In the genomic region with DNA sequence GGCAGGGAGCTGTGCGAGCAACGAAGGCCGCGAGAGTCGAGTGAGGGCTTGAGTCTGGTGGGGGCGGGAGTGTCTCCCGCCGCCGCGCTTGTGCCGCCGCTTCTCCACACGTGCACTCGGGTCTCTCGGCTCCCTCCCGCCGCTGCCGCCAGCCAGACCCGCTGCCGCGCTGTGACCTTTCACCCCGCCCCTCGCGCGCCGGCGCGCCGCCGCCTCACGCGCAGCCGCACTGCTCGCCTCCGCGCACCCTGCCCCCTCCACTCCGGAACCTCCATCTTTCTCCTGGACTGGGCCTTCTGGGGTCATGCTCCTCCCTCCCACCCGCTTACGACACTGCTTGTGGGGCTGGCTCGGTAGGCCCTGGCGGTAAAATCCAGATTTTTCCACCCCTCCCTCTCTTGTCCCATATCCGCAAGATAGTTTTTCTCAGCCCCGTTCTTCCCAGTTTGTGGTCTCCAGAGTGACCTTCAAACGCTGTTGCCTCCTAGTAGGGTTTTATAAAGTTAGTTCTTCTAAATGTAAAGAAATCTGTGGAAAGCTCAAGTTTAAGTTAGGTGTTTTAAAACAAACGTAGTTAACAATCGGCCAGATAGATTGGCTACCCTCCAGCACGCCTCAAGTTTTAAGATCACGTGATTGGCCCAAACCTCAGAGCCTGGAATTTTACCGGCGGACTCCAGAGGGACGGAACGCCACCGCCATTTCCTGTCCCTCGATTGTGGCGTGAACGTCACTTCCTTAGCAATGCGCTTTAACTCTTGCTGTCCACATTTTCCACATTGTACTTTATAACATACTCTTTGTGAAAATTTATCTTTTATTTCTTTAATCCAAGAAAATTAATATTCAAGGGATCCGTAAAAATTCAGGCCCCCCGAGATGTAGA, we compare ENCODE assay signal across 8 cellular contexts. TPM values are rescaled to one million over a fixed set of nuclear protein-coding genes. Genes with fewer than 3 reads are reported as not detected.
DNase-seq lines count a peak whose midpoint lies in the region; ATAC-seq and TF ChIP-seq lines count a peak whose summit lies in the region.

A gene (minus strand): TSS at position 181 of the 886 bp plus-strand sequence. CDS start 300 bp downstream, outside the sequence.

- peak within 1 kb of the TSS; percentile 100 for H3K27ac ChIP-seq in CD4-positive, alpha-beta T cell (ENCODE audit: low read depth, low read length)
- H3K27ac ChIP-seq in lung (ENCODE audit: low read depth in 1 of 2, low read length in 1 of 2): peak within 1 kb of the TSS; percentile 98 to 99

- no peaks in the 10 kb centered on the region for H3K9me3 ChIP-seq in CD4-positive, alpha-beta T cell (ENCODE audit: control insufficient read depth, low read length)
- H3K9me3 ChIP-seq in lung (ENCODE audit: control insufficient read depth in 2 of 2, insufficient read depth in 1 of 2, low read length in 1 of 2): no peaks in the 10 kb centered on the region

- no peak for TF ChIP-seq CTCF in CD4-positive, alpha-beta T cell (IDR thresholded peaks at IDR 0.05)
- no peak for TF ChIP-seq CTCF in lung (IDR thresholded peaks at IDR 0.05; ENCODE audit: control extremely low read depth, extremely low read depth)

- no peaks in the 10 kb centered on the region for H3K27me3 ChIP-seq in CD4-positive, alpha-beta T cell (ENCODE audit: control insufficient read depth, insufficient read depth, low read length)
- no peaks in the 10 kb centered on the region for H3K27me3 ChIP-seq in lung (ENCODE audit: control insufficient read depth, insufficient read depth)

- H3K4me3 Mint-ChIP-seq in CD4-positive, alpha-beta T cell: peak within 1 kb of the TSS; percentile 94

- intact Hi-C loops in CD4-positive, alpha-beta T cell (cut with DNase I, micrococcal nuclease): loop anchor here (1.0 to 10.0 kb wide), 9 partner anchors 36 to 1401 kb away; a partner anchor contains a TSS

- CTCF ChIA-PET in CD4-positive, alpha-beta T cell (lab: Charles Lee): interaction anchor here (0.7 to 3.5 kb wide), 12 partner anchors 11 to 467 kb away, joined by 3 to 82 read pairs (median 6); a partner anchor contains a TSS
- CTCF ChIA-PET in activated CD8-positive, alpha-beta memory T cell treated with anti-CD3 and anti-CD28 coated beads for 36 hours (lab: Charles Lee): interaction anchor here (0.6 to 1.8 kb wide), 4 partner anchors 10 to 1916 kb away, joined by 3 to 7 read pairs (median 4); a partner anchor contains a TSS

- no peaks in the 10 kb centered on the region for H3K9me3 Mint-ChIP-seq in CD4-positive, alpha-beta T cell

- POLR2A ChIA-PET in CD4-positive, alpha-beta T cell (lab: Charles Lee): interaction anchor here (0.6 to 4.2 kb wide), 22 partner anchors 8 to 1401 kb away, joined by 3 to 116 read pairs (median 4); a partner anchor contains a TSS
- POLR2A ChIA-PET in activated CD8-positive, alpha-beta memory T cell treated with anti-CD3 and anti-CD28 coated beads for 36 hours (lab: Charles Lee): interaction anchor here (1.6 kb wide), 1 partner anchor 51 kb away, joined by 12 read pairs; a partner anchor contains a TSS

- no peaks in the 10 kb centered on the region for H3K27me3 Mint-ChIP-seq in CD4-positive, alpha-beta T cell

- peak within 1 kb of the TSS; percentile 93 for H3K4me3 ChIP-seq in lung

- ATAC-seq in CD4-positive, alpha-beta T cell (ENCODE audit: poor library complexity): peak; percentile 69
- peak; percentile 47 for ATAC-seq in GM19467 (IDR thresholded peaks at IDR 0.05; ENCODE audit: unreplicated experiment)
- ATAC-seq in lung (ENCODE audit: insufficient read depth, low FRiP score): peak; percentile 92

- peaks cover under 1 to 3% of the 10 kb centered on the region in 2 donors for H3K4me1 ChIP-seq in lung (ENCODE audit: control insufficient read depth in 2 of 2, insufficient read depth in 2 of 2, low read length in 2 of 2)

- H3K4me1 Mint-ChIP-seq in CD4-positive, alpha-beta T cell (ENCODE audit: low read depth): peaks cover 77% of the 10 kb centered on the region

- H3K36me3 Mint-ChIP-seq in CD4-positive, alpha-beta T cell (ENCODE audit: low read depth): peaks cover 28% of the 10 kb centered on the region

- 0 to 1% methylated on average over 39 to 59 of the region's 59 CpGs for WGBS in lung, 2 donors

- peak; percentile 90 to 96 (median 92) for DNase-seq in CD4-positive, alpha-beta T cell
- DNase-seq in HT-29 (ENCODE audit: low spot score): peak; percentile 98
- peak; percentile 95 to 97 for DNase-seq in NOMO-1 (lab: John Stamatoyannopoulos, UW; ENCODE audit: unreplicated experiment in 2 of 2)
- peak; percentile 85 for DNase-seq in effector CD8-positive, alpha-beta T cell (lab: John Stamatoyannopoulos, UW)
- DNase-seq in lung (ENCODE audit: low spot score): peak; percentile 94
- DNase-seq in stimulated activated CD4-positive, alpha-beta T cell treated with anti-CD3 and anti-CD28 coated beads, TNF-alpha, amount 100 ng/mL, for 4 hours (ENCODE audit: low read depth in 3 of 3): peak; percentile 90 to 93 (median 92)

- peak within 1 kb of the TSS; percentile 100 for H3K27ac Mint-ChIP-seq in CD4-positive, alpha-beta T cell

- no peaks in the 10 kb centered on the region for H3K36me3 ChIP-seq in lung (ENCODE audit: control insufficient read depth in 2 of 2, insufficient read depth in 2 of 2, low read length in 2 of 2)

RNA-seq across cellular contexts. Expression of the gene that starts here (rescaled TPM):
- 10 to 100 TPM; 46.6 to 48.0 TPM for total RNA-seq in CD4-positive, alpha-beta T cell
- 743 and 760 TPM in 2 replicates for total RNA-seq in HT-29 (2014; rRNA removed; shearing (Covaris generic))
- total RNA-seq in activated CD8-positive, alpha-beta memory T cell treated with anti-CD3 and anti-CD28 coated beads for 36 hours: 100 to 1,000 TPM; 197 to 202 TPM
- 10 to 100 TPM; 58.2 to 82.7 TPM for total RNA-seq in lung
- 10 to 100 TPM; 27.8 to 64.6 TPM for polyA plus RNA-seq in lung

Comparison
In these comparisons a context has a peak if more than half of its experiments do, and no peak if none do; other contexts are left out.
1. Peak in every context shown above with its lines: DNase-seq, ATAC-seq, H3K4me3 ChIP-seq and H3K27ac ChIP-seq.